ENCODE assay signal across 8 cellular contexts in the genomic region with DNA sequence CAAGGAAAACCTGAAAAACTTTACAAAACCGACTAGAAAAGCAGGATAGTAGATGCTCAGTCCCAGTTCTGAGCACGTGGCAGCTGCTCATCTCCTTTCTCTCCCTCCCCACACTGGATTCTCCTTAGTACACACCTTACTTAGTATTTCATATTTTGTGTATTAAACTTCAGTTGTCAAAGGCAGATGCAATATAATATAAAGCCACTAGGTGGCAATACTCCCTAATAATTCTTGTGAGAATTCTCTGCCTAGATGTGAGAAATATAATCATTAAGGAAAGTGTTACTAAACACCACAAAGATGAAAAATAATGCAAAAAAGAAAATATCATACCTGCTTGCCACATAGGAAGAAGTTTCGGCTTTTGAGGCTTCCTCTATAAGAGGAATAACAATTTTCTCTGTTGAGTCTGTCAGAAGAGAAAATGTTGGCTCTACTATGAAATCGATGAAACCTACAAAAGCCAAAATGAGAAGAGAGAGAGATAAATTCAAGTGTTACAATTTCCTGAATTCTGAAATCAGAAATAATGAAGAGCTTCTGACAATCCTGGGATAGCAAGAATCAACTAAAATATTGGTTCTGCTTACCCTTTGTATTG.
DNase-seq lines count a peak whose midpoint lies in the region; ATAC-seq and TF ChIP-seq lines count a peak whose summit lies in the region.

No MANE protein-coding gene starts in this region.

- peak; percentile 7 for DNase-seq in GM10266 (ENCODE audit: extremely low spot score)
- DNase-seq in HFFc6: peak; percentile 46
- peak; percentile 10 for DNase-seq in NCI-H2029 treated with DMSO at 0.1 percent for 48 hours (lab: John Stamatoyannopoulos, UW)
- no peak for DNase-seq in activated B cell treated with CpG ODN at 0.5 μM for 24 hours
- no peak for DNase-seq in right atrium auricular region (ENCODE audit: low spot score)
- peak; percentile 96 for DNase-seq in superior temporal gyrus (ENCODE audit: extremely low spot score)
- no peak for DNase-seq in T1000 (lab: John Stamatoyannopoulos, UW)

- no peaks in the 10 kb centered on the region for H3K36me3 Mint-ChIP-seq in HFFc6 (ENCODE audit: low read depth)
- H3K36me3 Mint-ChIP-seq in activated B cell treated with CpG ODN at 0.5 μM for 24 hours (ENCODE audit: low read depth): no peaks in the 10 kb centered on the region

- H3K4me1 Mint-ChIP-seq in HFFc6 (ENCODE audit: low read depth) (peaks cover 17% of the 10 kb centered on the region), activated B cell treated with CpG ODN at 0.5 μM for 24 hours (no peaks in the 10 kb centered on the region)

- ATAC-seq in activated B cell treated with CpG ODN at 0.5 μM for 24 hours (ENCODE audit: low read depth) (no peak), GM19023 (IDR thresholded peaks at IDR 0.05; ENCODE audit: unreplicated experiment) (no peak)

- H3K27me3 Mint-ChIP-seq in HFFc6 (ENCODE audit: insufficient read depth): no peaks in the 10 kb centered on the region
- peaks cover 2% of the 10 kb centered on the region for H3K27me3 Mint-ChIP-seq in activated B cell treated with CpG ODN at 0.5 μM for 24 hours

- no peaks in the 10 kb centered on the region for H3K36me3 ChIP-seq in right atrium auricular region

- no peaks in the 10 kb centered on the region for H3K4me1 ChIP-seq in right atrium auricular region

- H3K9me3 ChIP-seq in right atrium auricular region: peaks cover 0 to 8% of the 10 kb centered on the region in 2 donors

- TF ChIP-seq CTCF in GM10266 (IDR thresholded peaks at IDR 0.05; ENCODE audit: control insufficient read depth, insufficient read depth, low read depth, missing control alignments) (peak; percentile 51), HFFc6 (IDR thresholded peaks at IDR 0.05) (peak; percentile 97), activated B cell treated with CpG ODN at 0.5 μM for 24 hours (IDR thresholded peaks at IDR 0.05) (peak; percentile 42), right atrium auricular region (IDR thresholded peaks at IDR 0.05) (peak; percentile 84 to 90)

- H3K27me3 ChIP-seq in right atrium auricular region: no peaks in the 10 kb centered on the region

- no peak overlapping the region for H3K4me3 Mint-ChIP-seq in HFFc6
- H3K4me3 Mint-ChIP-seq in activated B cell treated with CpG ODN at 0.5 μM for 24 hours: no peak overlapping the region

- H3K27ac Mint-ChIP-seq in HFFc6: no peak overlapping the region
- H3K27ac Mint-ChIP-seq in activated B cell treated with CpG ODN at 0.5 μM for 24 hours: no peak overlapping the region

- H3K4me3 ChIP-seq in right atrium auricular region: no peak overlapping the region

- CTCF ChIA-PET in activated B cell treated with CpG ODN at 0.5 μM for 24 hours (lab: Charles Lee): interaction anchor here (1.0 to 4.2 kb wide), 4 partner anchors 463 to 794 kb away, joined by 3 to 60 read pairs (median 6); no protein-coding TSS in a partner anchor

- intact Hi-C loops in activated B cell treated with CpG ODN at 0.5 μM for 24 hours (cut with micrococcal nuclease): loop anchor here (1.0 kb wide), 2 partner anchors 464 to 794 kb away; no protein-coding TSS in a partner anchor

- H3K27ac ChIP-seq in right atrium auricular region: no peak overlapping the region

- POLR2A ChIA-PET in activated B cell treated with CpG ODN at 0.5 μM for 24 hours (lab: Charles Lee): no interaction called here

- H3K9me3 Mint-ChIP-seq in HFFc6: no peaks in the 10 kb centered on the region
- peaks cover 5% of the 10 kb centered on the region for H3K9me3 Mint-ChIP-seq in activated B cell treated with CpG ODN at 0.5 μM for 24 hours

Comparison
In these comparisons a context has a peak if more than half of its experiments do, and no peak if none do; other contexts are left out.
1. DNase-seq: peak in GM10266 (single experiment), HFFc6 (single experiment), NCI-H2029 treated with DMSO at 0.1 percent for 48 hours (single experiment) and superior temporal gyrus (single experiment); none in activated B cell treated with CpG ODN at 0.5 μM for 24 hours (single experiment), right atrium auricular region (single experiment) and T1000 (single experiment).
2. CTCF ChIP-seq: peak in every context shown above with its lines; median percentile 97 in HFFc6; 87 in right atrium auricular region; 51 in GM10266; 42 in activated B cell treated with CpG ODN at 0.5 μM for 24 hours.